In the genomic region with DNA sequence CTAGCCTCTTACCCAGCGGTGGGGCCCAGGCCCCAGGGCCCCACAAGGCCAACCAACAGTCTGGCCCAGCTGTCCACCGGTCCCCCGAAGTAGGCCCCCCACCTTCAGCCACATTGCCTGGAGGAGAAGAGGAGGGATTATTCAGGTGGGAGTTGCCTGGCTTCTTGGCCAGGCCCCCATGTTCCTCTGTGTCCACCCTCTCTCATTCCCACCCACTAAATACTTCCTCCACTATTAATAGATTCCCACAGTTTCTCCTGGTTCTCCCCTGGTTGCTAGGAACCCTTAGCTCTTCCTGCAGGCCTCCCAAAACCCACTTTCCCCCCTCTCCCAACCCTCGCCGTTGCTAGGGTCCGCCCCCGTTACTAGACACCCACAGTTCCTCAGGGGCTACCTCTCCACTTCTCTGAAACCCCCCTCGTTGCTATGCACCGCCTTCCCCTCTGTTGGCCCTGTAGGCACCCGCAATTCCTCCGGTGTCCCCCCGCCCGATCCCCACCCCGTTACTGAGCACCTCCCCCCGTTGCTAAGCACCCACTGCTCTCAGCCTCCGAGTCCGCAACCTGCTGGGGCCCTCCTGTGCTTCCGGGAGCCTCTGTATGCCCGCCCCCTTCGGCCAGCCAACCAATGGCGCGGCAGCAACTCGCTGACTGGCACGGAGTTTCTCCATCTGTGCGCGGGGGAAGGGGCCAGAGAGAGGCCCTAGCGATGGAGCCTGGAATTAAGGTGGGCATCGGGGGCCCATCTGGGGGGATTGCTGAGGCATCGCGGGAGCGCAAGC, we compare ENCODE assay signal across 1 cellular context.
TF ChIP-seq lines count a peak whose summit lies in the region.

No MANE protein-coding gene starts in this region.

TF ChIP-seq in HEK293, 187 proteins besides CTCF, POLR2A, EP300 and RAD21 (continued from another document):
- TF ChIP-seq ZNF76 (tag by site-specific recombination; IDR thresholded peaks at IDR 0.05; ENCODE audit: borderline replicate concordance, low read depth) (peak; percentile 73), KLF9 (tag by site-specific recombination; IDR thresholded peaks at IDR 0.05; ENCODE audit: low read depth) (peak; percentile 56; the same call in 1 of the 2 replicates), SP3 (tag by site-specific recombination; IDR thresholded peaks at IDR 0.05) (peak; percentile 85), ZNF23 (tag by site-specific recombination; IDR thresholded peaks at IDR 0.05; ENCODE audit: borderline replicate concordance) (no peak), ZNF561 (tag by site-specific recombination; IDR thresholded peaks at IDR 0.05; ENCODE audit: borderline replicate concordance) (peak; percentile 85; the same call in 1 of the 2 replicates), ZNF266 (tag by site-specific recombination; IDR thresholded peaks at IDR 0.05; ENCODE audit: low read depth) (no peak), IKZF3 (tag by site-specific recombination; IDR thresholded peaks at IDR 0.05) (no peak; the same call in 1 of the 2 replicates), PRDM1 (tag by site-specific recombination; IDR thresholded peaks at IDR 0.05) (peak; percentile 55), ZNF660 (tag by site-specific recombination; IDR thresholded peaks at IDR 0.05) (peak; percentile 20; the same call in 1 of the 2 replicates), ZNF155 (tag by site-specific recombination; IDR thresholded peaks at IDR 0.05) (no peak), ZNF148 (tag by site-specific recombination; IDR thresholded peaks at IDR 0.05; ENCODE audit: borderline replicate concordance) (0 out of 2 replicates have a peak, but pooled peaks have one; percentile 72), ZNF292 (tag by site-specific recombination; IDR thresholded peaks at IDR 0.05; ENCODE audit: borderline replicate concordance, low read depth) (no peak), ZNF169 (tag by site-specific recombination; IDR thresholded peaks at IDR 0.05) (no peak), ZNF692 (tag by site-specific recombination; IDR thresholded peaks at IDR 0.05) (peak; percentile 93), ZNF639 (tag by site-specific recombination; IDR thresholded peaks at IDR 0.05) (peak; percentile 14; the same call in 1 of the 2 replicates)
- TF ChIP-seq, protein P1, sequence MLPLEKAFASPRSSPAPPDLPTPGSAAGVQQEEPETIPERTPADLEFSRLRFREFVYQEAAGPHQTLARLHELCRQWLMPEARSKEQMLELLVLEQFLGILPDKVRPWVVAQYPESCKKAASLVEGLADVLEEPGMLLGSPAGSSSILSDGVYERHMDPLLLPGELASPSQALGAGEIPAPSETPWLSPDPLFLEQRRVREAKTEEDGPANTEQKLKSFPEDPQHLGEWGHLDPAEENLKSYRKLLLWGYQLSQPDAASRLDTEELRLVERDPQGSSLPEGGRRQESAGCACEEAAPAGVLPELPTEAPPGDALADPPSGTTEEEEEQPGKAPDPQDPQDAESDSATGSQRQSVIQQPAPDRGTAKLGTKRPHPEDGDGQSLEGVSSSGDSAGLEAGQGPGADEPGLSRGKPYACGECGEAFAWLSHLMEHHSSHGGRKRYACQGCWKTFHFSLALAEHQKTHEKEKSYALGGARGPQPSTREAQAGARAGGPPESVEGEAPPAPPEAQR (tag by site-specific recombination; IDR thresholded peaks at IDR 0.05), result no peak
TF ChIP-seq in HEK293: peak in this region for 41.
